ENCODE assay signal across 17 cellular contexts in the genomic region with DNA sequence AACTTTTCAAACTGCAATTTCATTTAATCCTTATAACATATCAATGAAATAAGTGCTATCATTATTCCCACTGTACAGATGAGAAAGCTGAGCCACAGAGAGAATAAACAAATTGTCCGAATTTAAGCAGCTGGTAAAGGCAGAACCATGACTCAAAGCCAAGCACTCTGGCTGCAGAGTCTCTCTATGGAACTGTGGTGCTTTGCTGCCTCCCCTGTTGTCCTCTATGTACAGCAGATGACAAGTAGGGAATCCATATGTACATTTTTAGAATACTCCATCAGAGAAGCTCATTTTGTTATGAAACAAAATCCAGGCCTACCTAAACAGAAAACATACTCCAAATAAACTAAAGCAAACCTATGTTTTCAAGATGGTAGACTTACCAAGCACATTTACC. TPM values are rescaled to one million over a fixed set of nuclear protein-coding genes. Genes with fewer than 3 reads are reported as not detected.
DNase-seq lines count a peak whose midpoint lies in the region; ATAC-seq, FAIRE-seq and TF ChIP-seq lines count a peak whose summit lies in the region.
"Had no signal": no experiment of that assay in that cellular context is flagged by ENCODE, and none has a peak within 500 bp of the region (broad histone marks: within the 10 kb centered on the region; RNA-seq: fewer than 3 reads in every experiment).

No MANE protein-coding gene starts in this region.

- H3K27me3 ChIP-seq in neural cell (ENCODE audit: insufficient read depth, low read depth, low read length) = no peaks in the 10 kb centered on the region
- H3K27me3 ChIP-seq: adrenal gland, tibial artery had no signal

- no peak for FAIRE-seq in HTR-8/SVneo (lab: Jason Lieb, UNC)

- TF ChIP-seq EP300 in neural cell (conservative IDR thresholded peaks at IDR 0.05; ENCODE audit: poor library complexity, severe bottlenecking) = no peak

- H2AFZ ChIP-seq in neural cell (ENCODE audit: low read depth, low read length) = no peak overlapping the region
- H2AFZ ChIP-seq: parathyroid adenoma had no signal

- no peaks in the 10 kb centered on the region for H3K27me3 Mint-ChIP-seq in endothelial cell (ENCODE audit: unreplicated experiment)
- H3K27me3 Mint-ChIP-seq: activated CD4-positive, alpha-beta T cell treated with anti-CD3 and anti-CD28 coated beads for 36 hours had no signal

- TF ChIP-seq RAD21 in neural cell (conservative IDR thresholded peaks at IDR 0.05) = peak; percentile 47

- no peak overlapping the region for H3K27ac ChIP-seq in neural cell (ENCODE audit: low read length)
- H3K27ac ChIP-seq: adrenal gland, parathyroid adenoma, tibial artery had no signal

- no peaks in the 10 kb centered on the region for H3K9me3 Mint-ChIP-seq in endothelial cell (ENCODE audit: unreplicated experiment)
- H3K9me3 Mint-ChIP-seq: immature natural killer cell had no signal

- H3K4me3 ChIP-seq in neural cell (ENCODE audit: low read length) = no peak overlapping the region
- H3K4me3 ChIP-seq: adrenal gland, tibial artery had no signal

- H3K9me2 ChIP-seq in neural cell (ENCODE audit: insufficient read depth, low read length) = no peaks in the 10 kb centered on the region

- no peaks in the 10 kb centered on the region for H3K79me2 ChIP-seq in neural cell (replicated peaks; ENCODE audit: insufficient read depth, low read length)
- H3K79me2 ChIP-seq: parathyroid adenoma had no signal

- no peaks in the 10 kb centered on the region for H3F3A ChIP-seq in neural cell (ENCODE audit: insufficient read depth, low read length, poor library complexity, severe bottlenecking)

- H3K9ac ChIP-seq in neural cell (ENCODE audit: low read length) = no peak overlapping the region
- H3K9ac ChIP-seq: parathyroid adenoma had no signal

- H3K9me3 ChIP-seq in neural cell (ENCODE audit: low read length) = no peaks in the 10 kb centered on the region
- H3K9me3 ChIP-seq: adrenal gland, tibial artery had no signal

- no peak for ATAC-seq in HG02798 (IDR thresholded peaks at IDR 0.05; ENCODE audit: poor library complexity, unreplicated experiment)
- ATAC-seq: activated CD4-positive, alpha-beta T cell treated with anti-CD3 and anti-CD28 coated beads for 36 hours had no signal

- H3K36me3 Mint-ChIP-seq in endothelial cell (ENCODE audit: low read depth, unreplicated experiment) = no peaks in the 10 kb centered on the region

- H3K36me3 ChIP-seq in neural cell (ENCODE audit: insufficient read depth, low read length) = no peaks in the 10 kb centered on the region

- H3K4me1 Mint-ChIP-seq in endothelial cell (ENCODE audit: unreplicated experiment) = peaks cover 3% of the 10 kb centered on the region
- H3K4me1 Mint-ChIP-seq: immature natural killer cell had no signal

- TF ChIP-seq CTCF in neural cell (IDR thresholded peaks at IDR 0.05; ENCODE audit: poor library complexity, severe bottlenecking) = peak; percentile 37
- TF ChIP-seq CTCF in endothelial cell (IDR thresholded peaks at IDR 0.05; ENCODE audit: unreplicated experiment) = no peak

- no peak overlapping the region for H3K27ac Mint-ChIP-seq in endothelial cell (ENCODE audit: unreplicated experiment)
- H3K27ac Mint-ChIP-seq: activated CD4-positive, alpha-beta T cell treated with anti-CD3 and anti-CD28 coated beads for 36 hours; immature natural killer cell had no signal

- DNase-seq in NCI-H2227 (lab: John Stamatoyannopoulos, UW; ENCODE audit: unreplicated experiment) (peak; percentile 5), NCI-H2227 treated with DMSO at 0.1 percent for 48 hours (lab: John Stamatoyannopoulos, UW) (no peak), M059J (ENCODE audit: low read depth) (peak; percentile 5), cerebellum (ENCODE audit: low spot score) (peak; percentile 17), endothelial cell (ENCODE audit: low spot score) (no peak), HTR-8/SVneo (ENCODE audit: insufficient read length, low spot score) (no peak)
- DNase-seq: activated CD4-positive, alpha-beta T cell treated with anti-CD3 and anti-CD28 coated beads for 36 hours; activated T-cell treated with anti-CD3 and anti-CD28 coated beads, Interleukin-2, amount 50 U/mL, for 1 hour; dermis blood vessel endothelial cell; immature natural killer cell; NCI-H146; T-helper 1 cell; tibial artery had no signal

- H4K20me1 ChIP-seq in neural cell (ENCODE audit: insufficient read depth) = no peaks in the 10 kb centered on the region

- H3K4me3 Mint-ChIP-seq in endothelial cell (ENCODE audit: unreplicated experiment) = no peak overlapping the region
- H3K4me3 Mint-ChIP-seq: activated CD4-positive, alpha-beta T cell treated with anti-CD3 and anti-CD28 coated beads for 36 hours; immature natural killer cell had no signal

- H3K4me2 ChIP-seq in neural cell (ENCODE audit: low read length) = no peak overlapping the region

TF ChIP-seq in neural cell, 6 proteins besides CTCF, POLR2A, EP300 and RAD21:
- peak; percentile 36 for TF ChIP-seq SMC3 (conservative IDR thresholded peaks at IDR 0.05; ENCODE audit: poor library complexity)
- no peak for TF ChIP-seq EZH2 (IDR thresholded peaks at IDR 0.05; ENCODE audit: borderline replicate concordance, insufficient read depth, low read length, poor library complexity, severe bottlenecking)
TF ChIP-seq in neural cell: peak in this region for 1.

RNA-seq across cellular contexts. Expression of a gene that starts 45.1 kb away (rescaled TPM):
- 27.4 and 32.3 TPM in 2 replicates for total RNA-seq in M059J (2014; rRNA removed; shearing (Covaris generic))
- total RNA-seq in cerebellum (23.3 TPM), endothelial cell (ENCODE audit: unreplicated experiment) (11.9 TPM)
- 15.2 and 15.3 TPM in 2 replicates for polyA plus RNA-seq in neural cell
- 27.8 and 30.3 TPM in 2 replicates for polyA minus RNA-seq in neural cell

Comparison
In these comparisons a context has a peak if more than half of its experiments do, and no peak if none do; other contexts are left out.
1. DNase-seq: peak in NCI-H2227 (single experiment), M059J (single experiment) and cerebellum (single experiment); none in NCI-H2227 treated with DMSO at 0.1 percent for 48 hours (single experiment), endothelial cell (single experiment) and HTR-8/SVneo (single experiment).